ENCODE assay signal across 30 cellular contexts in the genomic region with DNA sequence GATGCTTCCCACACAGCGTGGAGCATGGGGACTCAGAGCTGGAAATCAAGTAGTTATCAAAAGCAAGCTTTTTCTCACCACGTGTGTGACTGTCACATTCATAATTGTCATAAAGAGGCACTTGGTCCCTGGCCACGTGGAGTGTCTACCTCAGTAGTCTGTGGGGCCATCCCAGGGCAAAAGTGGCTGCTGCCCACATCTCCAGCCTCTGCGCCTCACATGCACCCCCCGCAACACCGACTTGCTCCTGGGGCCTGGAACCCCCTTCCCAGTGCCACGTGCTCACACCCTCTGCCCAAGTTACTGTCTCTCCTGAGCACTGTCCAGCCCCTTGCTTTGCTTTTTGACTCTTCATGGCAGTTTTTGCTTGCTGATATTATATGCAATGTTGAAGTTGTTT.
"Had no signal": no experiment of that assay in that cellular context is flagged by ENCODE, and none has a peak within 500 bp of the region (broad histone marks: within the 10 kb centered on the region; RNA-seq: fewer than 3 reads in every experiment).

No MANE protein-coding gene starts in this region.

- DNase-seq: activated CD4-positive, alpha-beta T cell treated with anti-CD3 and anti-CD28 coated beads for 36 hours; activated CD4-positive, alpha-beta T cell treated with anti-CD3 and anti-CD28 coated beads, Interleukin-2, amount 10 ng/mL, durations not matched to agents 7 days and 5 days; activated CD4-positive, alpha-beta T cell treated with anti-CD3 and anti-CD28 coated beads, Interleukin-2, amount 50 U/mL, for 48 hours; activated CD8-positive, alpha-beta T cell treated with anti-CD3 and anti-CD28 coated beads, Interleukin-2, amount 10 ng/mL, durations not matched to agents 7 days and 5 days; activated gamma-delta T cell treated with Interleukin-2 at 50 U/mL for 16 hours; activated naive CD4-positive, alpha-beta T cell treated with anti-CD3 and anti-CD28 coated beads for 36 hours; activated naive CD8-positive, alpha-beta T cell treated with anti-CD3 and anti-CD28 coated beads, Interleukin-2, amount 50 U/mL, for 24 hours; activated T-cell treated with anti-CD3 and anti-CD28 coated beads, Interleukin-2, amount 50 U/mL, for 4 hours; anterior cingulate cortex; Kasumi-1; KG1; MG63; NCI-H1048; NCI-H1105 treated with DMSO at 0.1 percent for 48 hours; NCI-H1436; NCI-H1694; NCI-H1930; NCI-H2081 treated with DMSO at 0.1 percent for 48 hours; NCI-H345; NCI-H524 treated with DMSO at 0.1 percent for 48 hours; SHP77; SK-N-SH had no signal

- H3K36me3 Mint-ChIP-seq: activated naive CD8-positive, alpha-beta T cell; brain; WTC11 had no signal

- H3K4me2 ChIP-seq: SK-N-SH had no signal

- H3K4me3 Mint-ChIP-seq: activated CD4-positive, alpha-beta T cell treated with anti-CD3 and anti-CD28 coated beads for 36 hours; activated CD4-positive, alpha-beta T cell treated with anti-CD3 and anti-CD28 coated beads, Interleukin-2, amount 10 ng/mL, durations not matched to agents 7 days and 5 days; activated CD8-positive, alpha-beta T cell treated with anti-CD3 and anti-CD28 coated beads, Interleukin-2, amount 10 ng/mL, durations not matched to agents 7 days and 5 days; activated naive CD4-positive, alpha-beta T cell treated with anti-CD3 and anti-CD28 coated beads for 36 hours; activated naive CD8-positive, alpha-beta T cell; activated naive CD8-positive, alpha-beta T cell treated with anti-CD3 and anti-CD28 coated beads, Interleukin-2, amount 50 U/mL, for 24 hours; activated T-cell treated with anti-CD3 and anti-CD28 coated beads, Interleukin-2, amount 50 U/mL, for 4 hours; brain; central memory CD8-positive, alpha-beta T cell; T-helper 1 cell treated with Interleukin-12 subunit alpha and Interleukin-12 subunit beta and Interleukin-4 antibody, amounts not matched to agents 30 μg/mL and 1 μg/mL, for 36 hours; T-helper 2 cell treated with Interferon-gamma antibody and Interleukin-4, amounts not matched to agents 5 μg/mL and 100 μg/mL, for 36 hours; WTC11 had no signal

- H3K9ac ChIP-seq: SK-N-SH had no signal

- H3K27ac ChIP-seq: SJSA1 had no signal

- H3K27ac Mint-ChIP-seq: activated CD4-positive, alpha-beta T cell treated with anti-CD3 and anti-CD28 coated beads for 36 hours; activated CD4-positive, alpha-beta T cell treated with anti-CD3 and anti-CD28 coated beads, Interleukin-2, amount 10 ng/mL, durations not matched to agents 7 days and 5 days; activated naive CD4-positive, alpha-beta T cell treated with anti-CD3 and anti-CD28 coated beads for 36 hours; activated naive CD8-positive, alpha-beta T cell; activated naive CD8-positive, alpha-beta T cell treated with anti-CD3 and anti-CD28 coated beads, Interleukin-2, amount 50 U/mL, for 24 hours; T-helper 1 cell treated with Interleukin-12 subunit alpha and Interleukin-12 subunit beta and Interleukin-4 antibody, amounts not matched to agents 30 μg/mL and 1 μg/mL, for 36 hours; T-helper 2 cell treated with Interferon-gamma antibody and Interleukin-4, amounts not matched to agents 5 μg/mL and 100 μg/mL, for 36 hours; WTC11 had no signal

- H3K9me3 Mint-ChIP-seq: activated CD4-positive, alpha-beta T cell treated with anti-CD3 and anti-CD28 coated beads, Interleukin-2, amount 10 ng/mL, durations not matched to agents 7 days and 5 days; activated naive CD4-positive, alpha-beta T cell treated with anti-CD3 and anti-CD28 coated beads for 36 hours; activated naive CD8-positive, alpha-beta T cell treated with anti-CD3 and anti-CD28 coated beads, Interleukin-2, amount 50 U/mL, for 24 hours; activated T-cell treated with anti-CD3 and anti-CD28 coated beads, Interleukin-2, amount 50 U/mL, for 4 hours; central memory CD8-positive, alpha-beta T cell; T-helper 1 cell treated with Interleukin-12 subunit alpha and Interleukin-12 subunit beta and Interleukin-4 antibody, amounts not matched to agents 30 μg/mL and 1 μg/mL, for 36 hours; T-helper 2 cell treated with Interferon-gamma antibody and Interleukin-4, amounts not matched to agents 5 μg/mL and 100 μg/mL, for 36 hours; WTC11 had no signal

- H3K27me3 Mint-ChIP-seq: activated naive CD8-positive, alpha-beta T cell had no signal

- H3K4me1 ChIP-seq: SJSA1 had no signal

- H3K36me3 ChIP-seq: MG63, SJSA1 had no signal

- H3K4me3 ChIP-seq: MG63, SJSA1 had no signal

- H3K9me3 ChIP-seq: MG63, SJSA1, SK-N-SH had no signal

- ATAC-seq: activated CD4-positive, alpha-beta T cell treated with anti-CD3 and anti-CD28 coated beads for 36 hours; activated CD4-positive, CD25-positive, alpha-beta regulatory T cell treated with anti-CD3 and anti-CD28 coated beads, Interleukin-2, amount 50 U/mL, for 24 hours; activated CD8-positive, alpha-beta T cell treated with anti-CD3 and anti-CD28 coated beads, Interleukin-2, amount 10 ng/mL, durations not matched to agents 7 days and 5 days; activated naive CD8-positive, alpha-beta T cell treated with anti-CD3 and anti-CD28 coated beads, Interleukin-2, amount 50 U/mL, for 24 hours; activated T-cell treated with anti-CD3 and anti-CD28 coated beads, Interleukin-2, amount 50 U/mL, for 4 hours had no signal

- H3K4me1 Mint-ChIP-seq: activated CD4-positive, alpha-beta T cell treated with anti-CD3 and anti-CD28 coated beads for 36 hours; activated CD4-positive, alpha-beta T cell treated with anti-CD3 and anti-CD28 coated beads, Interleukin-2, amount 10 ng/mL, durations not matched to agents 7 days and 5 days; activated naive CD8-positive, alpha-beta T cell treated with anti-CD3 and anti-CD28 coated beads, Interleukin-2, amount 50 U/mL, for 24 hours; central memory CD8-positive, alpha-beta T cell had no signal

- H3K27me3 ChIP-seq: MG63 had no signal
